In the genomic region with DNA sequence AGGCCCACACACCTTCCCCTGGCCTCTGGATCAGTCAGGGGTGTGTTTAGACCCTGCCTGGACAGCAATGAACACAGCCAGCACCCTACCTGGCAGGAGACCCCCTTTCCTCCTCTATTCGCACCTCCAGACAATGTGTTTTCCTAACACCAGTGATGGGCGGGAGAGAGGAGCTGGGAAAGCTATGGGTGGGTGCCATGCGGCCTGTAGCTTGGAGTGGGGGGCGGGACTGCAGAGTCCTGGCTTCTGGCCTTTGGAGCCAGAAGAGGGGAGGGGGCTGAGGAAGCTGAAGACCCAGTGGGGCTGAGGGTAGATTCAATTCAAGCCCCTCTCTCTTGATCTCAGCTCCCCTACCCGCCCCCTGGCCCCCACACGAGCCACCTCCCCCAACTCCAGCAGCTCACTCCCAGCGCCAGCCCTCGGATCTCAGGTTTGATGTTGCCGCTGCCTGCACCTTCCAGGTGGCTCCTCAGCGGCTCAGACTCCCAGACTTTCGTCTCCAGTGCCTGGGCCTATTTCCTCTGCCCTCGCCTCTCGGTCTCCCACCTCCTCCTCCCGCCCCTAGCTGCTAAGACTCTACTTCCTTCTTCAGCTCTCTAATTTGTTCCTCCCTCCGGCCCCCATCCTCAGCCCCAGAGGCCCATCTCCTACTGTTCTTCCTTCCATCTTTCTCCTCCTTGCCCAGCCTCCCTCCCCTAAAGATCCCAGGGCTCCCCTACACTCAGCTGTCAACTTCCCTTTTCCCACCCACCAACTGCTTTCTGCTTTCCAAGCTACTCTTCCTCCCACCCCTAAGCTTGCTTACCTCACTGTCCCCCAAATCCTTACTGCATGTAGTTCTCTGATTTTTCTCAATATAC, we compare ENCODE assay signal across 18 cellular contexts. TPM values are rescaled to one million over a fixed set of nuclear protein-coding genes. Genes with fewer than 3 reads are reported as not detected.
DNase-seq lines count a peak whose midpoint lies in the region; ATAC-seq, FAIRE-seq and TF ChIP-seq lines count a peak whose summit lies in the region.
"Had no signal": no experiment of that assay in that cellular context is flagged by ENCODE, and none has a peak within 500 bp of the region (broad histone marks: within the 10 kb centered on the region; RNA-seq: fewer than 3 reads in every experiment).

No MANE protein-coding gene starts in this region.

- TF ChIP-seq EP300 in H1 (IDR thresholded peaks at IDR 0.05; ENCODE audit: borderline replicate concordance in 1 of 2, low read depth in 2 of 2, low read length in 2 of 2): no peak

- no peaks in the 10 kb centered on the region for H3K79me1 ChIP-seq in H1 (ENCODE audit: low read depth, low read length)

- no peak overlapping the region for H3K9ac ChIP-seq in H1 (replicated peaks in 1 of 4; ENCODE audit: extremely low read depth in 1 of 4, low read depth in 3 of 4, low read length in 3 of 4)
- H3K9ac ChIP-seq: KMS-11 had no signal

- no peaks in the 10 kb centered on the region for H3K79me2 ChIP-seq in H1 (ENCODE audit: control insufficient read depth in 1 of 2, insufficient read depth in 2 of 2, low read length in 2 of 2)

- H2AK5ac ChIP-seq in H1 (ENCODE audit: low read depth, low read length): no peak overlapping the region

- H4K91ac ChIP-seq in H1 (replicated peaks; ENCODE audit: insufficient read length, low read length): peak overlapping the region; percentile 68

- CTCF ChIA-PET in H1 (lab: Charles Lee; ENCODE audit: partially characterized antibody): interaction anchor here (0.9 to 33.0 kb wide), 5 partner anchors 14 to 405 kb away, joined by 3 to 1206 read pairs (median 257); a partner anchor contains a TSS

- no peak for TF ChIP-seq RAD21 in H1 (IDR thresholded peaks at IDR 0.05 in 1 of 2, conservative IDR thresholded peaks at IDR 0.05 in 1 of 2; ENCODE audit: low read depth in 2 of 2, low read length in 2 of 2)

- H2BK5ac ChIP-seq in H1 (ENCODE audit: low read depth, low read length): no peak overlapping the region

- H3K18ac ChIP-seq in H1 (ENCODE audit: extremely low read depth, low read length): peak overlapping the region; percentile 60

- FAIRE-seq in H1 (lab: Jason Lieb, UNC): no peak
- FAIRE-seq: H54 had no signal

- no peak overlapping the region for H3K4ac ChIP-seq in H1 (replicated peaks; ENCODE audit: insufficient read length, low read depth, low read length)

- H4K5ac ChIP-seq in H1 (ENCODE audit: insufficient read length, low read depth, low read length): no peak overlapping the region

- H3K27ac Mint-ChIP-seq in mesothelial cell of epicardium: peak overlapping the region; percentile 63

- peak overlapping the region; percentile 26; the same call in 1 of the 2 replicates for H4K8ac ChIP-seq in H1 (ENCODE audit: extremely low read depth, insufficient read depth, low read length)

- no peak overlapping the region for H3K23ac ChIP-seq in H1 (ENCODE audit: insufficient read length)

- no peak for ATAC-seq in activated CD4-positive, CD25-positive, alpha-beta regulatory T cell treated with anti-CD3 and anti-CD28 coated beads, Interleukin-2, amount 50 U/mL, for 24 hours
- ATAC-seq: Panc1 had no signal

- TF ChIP-seq CTCF in H1 (IDR thresholded peaks at IDR 0.05; ENCODE audit: control extremely low read depth in 1 of 3, insufficient read depth in 1 of 3, low read depth in 1 of 3, low read length in 3 of 3) (no peak), mesothelial cell of epicardium (IDR thresholded peaks at IDR 0.05; ENCODE audit: unreplicated experiment) (no peak)

- H3K56ac ChIP-seq in H1 (replicated peaks; ENCODE audit: insufficient read length, low read depth, low read length): no peak overlapping the region

- TF ChIP-seq POLR2A in H1 (IDR thresholded peaks at IDR 0.05; ENCODE audit: control extremely low read depth in 1 of 2, low read depth in 2 of 2, low read length in 2 of 2): no peak

- peaks cover 57% of the 10 kb centered on the region for H3K27me3 Mint-ChIP-seq in mesothelial cell of epicardium (ENCODE audit: low read depth)

- no peaks in the 10 kb centered on the region for H3K9me3 Mint-ChIP-seq in mesothelial cell of epicardium

- H3K36me3 Mint-ChIP-seq in mesothelial cell of epicardium: no peaks in the 10 kb centered on the region

- peaks cover 31% of the 10 kb centered on the region for H3K4me1 Mint-ChIP-seq in mesothelial cell of epicardium

- H3K27ac ChIP-seq in H1 (ENCODE audit: low read depth, low read length): no peak overlapping the region
- H3K27ac ChIP-seq: C4-2B, KMS-11 had no signal

- 58% methylated on average over 10 of the region's 15 CpGs; no CpG with 5 or more reads in 1 of the 2 experiments for WGBS in H1 (ENCODE audit: extremely low coverage in 1 of 2, insufficient coverage in 1 of 2, insufficient read length in 1 of 2, insufficient replicate concordance in 2 of 2, low coverage in 1 of 2, low lambda C conversion rate in 2 of 2, missing lambda C conversion rate in 1 of 2), 2 experiments

- no peak overlapping the region for H3K14ac ChIP-seq in H1 (ENCODE audit: insufficient read length)

- peaks cover 0 to 5% (median 0%) of the 10 kb centered on the region in 4 experiments; a peak in 4 of 7 replicates for H3K4me1 ChIP-seq in H1 (replicated peaks in 1 of 4; ENCODE audit: control insufficient read depth in 3 of 4, insufficient read depth in 4 of 4, low read length in 3 of 4)

- no peaks in the 10 kb centered on the region for H3K23me2 ChIP-seq in H1 (ENCODE audit: low read depth, low read length)

- H3K4me3 ChIP-seq in H1 (ENCODE audit: extremely low read depth in 1 of 4, insufficient read depth in 2 of 4, low read depth in 3 of 4, low read length in 4 of 4): no peak overlapping the region

- no peak overlapping the region for H3K4me3 Mint-ChIP-seq in mesothelial cell of epicardium

- H2BK120ac ChIP-seq in H1 (replicated peaks; ENCODE audit: low read depth, low read length): peak overlapping the region; percentile 77

- peak overlapping the region; percentile 68; the same call in 1 of the 2 replicates for H2BK12ac ChIP-seq in H1 (ENCODE audit: low read depth, low read length)

- peaks cover 13 to 41% (median 34%) of the 10 kb centered on the region in 4 experiments for H3K27me3 ChIP-seq in H1 (replicated peaks in 1 of 4; ENCODE audit: control insufficient read depth in 3 of 4, extremely low read depth in 1 of 4, insufficient read depth in 3 of 4, low read length in 3 of 4)

- DNase-seq in Kasumi-1 (lab: John Stamatoyannopoulos, UW): peak; percentile 70 to 76
- DNase-seq in H1 (ENCODE audit: low read depth in 1 of 2, low spot score in 2 of 2): no peak
- no peak for DNase-seq in mesothelial cell of epicardium (ENCODE audit: low spot score in 2 of 2, unreplicated experiment in 2 of 2)
- no peak for DNase-seq in AG08396 (ENCODE audit: low spot score)
- DNase-seq in DMS153 (lab: John Stamatoyannopoulos, UW): no peak
- no peak for DNase-seq in middle frontal gyrus (ENCODE audit: extremely low spot score, low spot score)
- DNase-seq: ACHN, AML-193, DMS79 treated with DMSO at 0.1 percent for 48 hours, NCI-H1417, NCI-H187 treated with DMSO at 0.1 percent for 48 hours, NCI-H2227 treated with DMSO at 0.1 percent for 48 hours, NCI-H524 had no signal

- H2BK15ac ChIP-seq in H1 (ENCODE audit: low read length): no peak overlapping the region; the same call in 1 of the 2 replicates

- H2AFZ ChIP-seq in H1 (ENCODE audit: low read length): peak overlapping the region; percentile 46; the same call in 1 of the 2 replicates

- no peaks in the 10 kb centered on the region for H4K20me1 ChIP-seq in H1 (replicated peaks in 1 of 2; ENCODE audit: control insufficient read depth in 1 of 2, insufficient read depth in 2 of 2, low read length in 2 of 2)

- no peaks in the 10 kb centered on the region for H3K9me3 ChIP-seq in H1 (ENCODE audit: insufficient read depth in 2 of 2, low read depth in 1 of 2, low read length in 1 of 2)

- H3K36me3 ChIP-seq in H1 (ENCODE audit: control insufficient read depth in 2 of 4, insufficient read depth in 4 of 4, low read length in 3 of 4): no peaks in the 10 kb centered on the region

- peak overlapping the region; percentile 61; the same call in 1 of the 2 replicates for H2BK20ac ChIP-seq in H1 (ENCODE audit: low read length)

- H3K4me2 ChIP-seq in H1 (ENCODE audit: insufficient read depth in 1 of 2, low read depth in 2 of 2, low read length in 2 of 2): no peak overlapping the region
- H3K4me2 ChIP-seq: KMS-11 had no signal

- POLR2A ChIA-PET in H1 (lab: Charles Lee; ENCODE audit: partially characterized antibody): interaction anchor here (0.8 to 1.9 kb wide), 4 partner anchors 11 to 113 kb away, joined by 3 to 7 read pairs (median 3); a partner anchor contains a TSS

RNA-seq across cellular contexts. Expression of a gene that starts 6.8 kb away (rescaled TPM):
- total RNA-seq in H1 (2021; fragmentation: NEBNext Ultra II Directional; extraction: Animal tissue kit (Norgen Biotek cat#: 25700)): 1.5 and 1.6 TPM in 2 replicates
- polyA plus RNA-seq in H1 (2011; rRNA removed): 1.2 and 1.5 TPM in 2 replicates
- polyA plus RNA-seq in H1 (2011; cell fraction: cytosol; rRNA removed): 1.3 TPM
- 1.8 TPM for polyA plus RNA-seq in H1 (2011; cell fraction: nucleus; rRNA removed)
- polyA plus RNA-seq in H1 (2012, experiment 1 of 2): 1.0 to 2.1 TPM (median 1.8 TPM) in 4 replicates
- 1.7 TPM for polyA plus RNA-seq in H1 (2012, experiment 2 of 2)
- polyA plus RNA-seq in H1 (2013, experiment 1 of 2): 0.73 TPM
- 0.63 TPM for polyA plus RNA-seq in H1 (2013, experiment 2 of 2)
- 0.78 and 0.82 TPM in 2 replicates for polyA minus RNA-seq in H1 (2011; rRNA and poly(A)+ RNA removed)
- polyA minus RNA-seq in H1 (2011; cell fraction: cytosol; rRNA and poly(A)+ RNA removed): 1.8 TPM
- 2.8 TPM for polyA minus RNA-seq in H1 (2011; cell fraction: nucleus; rRNA and poly(A)+ RNA removed)
- total RNA-seq in mesothelial cell of epicardium: 15.9 to 17.6 TPM (median 16.0 TPM) in 3 replicates

RNA-seq across cellular contexts. Expression of a gene that starts 16.7 kb away (rescaled TPM):
- 24.4 and 27.4 TPM in 2 replicates for total RNA-seq in H1 (2021; fragmentation: NEBNext Ultra II Directional; extraction: Animal tissue kit (Norgen Biotek cat#: 25700))
- 42.3 and 61.1 TPM in 2 replicates for polyA plus RNA-seq in H1 (2011; rRNA removed)
- 63.9 TPM for polyA plus RNA-seq in H1 (2011; cell fraction: cytosol; rRNA removed)
- polyA plus RNA-seq in H1 (2011; cell fraction: nucleus; rRNA removed): 211 TPM
- polyA plus RNA-seq in H1 (2012, experiment 1 of 2): 28.4 to 49.3 TPM (median 44.9 TPM) in 4 replicates
- polyA plus RNA-seq in H1 (2012, experiment 2 of 2): 30.7 TPM
- polyA plus RNA-seq in H1 (2013, experiment 1 of 2): 26.1 TPM
- polyA plus RNA-seq in H1 (2013, experiment 2 of 2): 23.3 TPM
- 16.9 and 22.1 TPM in 2 replicates for polyA minus RNA-seq in H1 (2011; rRNA and poly(A)+ RNA removed)
- polyA minus RNA-seq in H1 (2011; cell fraction: cytosol; rRNA and poly(A)+ RNA removed): 18.7 TPM
- polyA minus RNA-seq in H1 (2011; cell fraction: nucleus; rRNA and poly(A)+ RNA removed): 50.1 TPM
- total RNA-seq in mesothelial cell of epicardium: 49.7 to 50.7 TPM (median 50.7 TPM) in 3 replicates

RNA-seq across cellular contexts. Expression of a gene that starts 26.3 kb away (rescaled TPM):
- total RNA-seq in H1 (2021; fragmentation: NEBNext Ultra II Directional; extraction: Animal tissue kit (Norgen Biotek cat#: 25700)): 0.36 TPM in 1 of 2 replicates, not detected in the other
- polyA plus RNA-seq in H1 (2011; rRNA removed): 0.16 and 0.18 TPM in 2 replicates
- 0.25 TPM for polyA plus RNA-seq in H1 (2011; cell fraction: cytosol; rRNA removed)
- 0.07 TPM for polyA plus RNA-seq in H1 (2011; cell fraction: nucleus; rRNA removed)
- 0.36 to 0.72 TPM (median 0.59 TPM) in 4 replicates for polyA plus RNA-seq in H1 (2012, experiment 1 of 2)
- polyA plus RNA-seq in H1 (2012, experiment 2 of 2): 0.41 TPM
- polyA plus RNA-seq in H1 (2013, experiment 1 of 2): 0.30 TPM
- 0.26 TPM for polyA plus RNA-seq in H1 (2013, experiment 2 of 2)
- 0.17 and 0.25 TPM in 2 replicates for polyA minus RNA-seq in H1 (2011; rRNA and poly(A)+ RNA removed)
- not detected for polyA minus RNA-seq in H1 (2011; cell fraction: cytosol; rRNA and poly(A)+ RNA removed)
- not detected for polyA minus RNA-seq in H1 (2011; cell fraction: nucleus; rRNA and poly(A)+ RNA removed)
- total RNA-seq in mesothelial cell of epicardium: 0.16 TPM in 1 of 3 replicates, not detected in the others

RNA-seq across cellular contexts. Expression of a gene that starts 26.4 kb away (rescaled TPM):
- 83.0 and 85.3 TPM in 2 replicates for total RNA-seq in H1 (2021; fragmentation: NEBNext Ultra II Directional; extraction: Animal tissue kit (Norgen Biotek cat#: 25700))
- 213 and 214 TPM in 2 replicates for polyA plus RNA-seq in H1 (2011; rRNA removed)
- 161 TPM for polyA plus RNA-seq in H1 (2011; cell fraction: cytosol; rRNA removed)
- 129 TPM for polyA plus RNA-seq in H1 (2011; cell fraction: nucleus; rRNA removed)
- polyA plus RNA-seq in H1 (2012, experiment 1 of 2): 74.1 to 133 TPM (median 98.1 TPM) in 4 replicates
- 86.2 TPM for polyA plus RNA-seq in H1 (2012, experiment 2 of 2)
- 70.3 TPM for polyA plus RNA-seq in H1 (2013, experiment 1 of 2)
- polyA plus RNA-seq in H1 (2013, experiment 2 of 2): 66.8 TPM
- 125 and 134 TPM in 2 replicates for polyA minus RNA-seq in H1 (2011; rRNA and poly(A)+ RNA removed)
- 61.9 TPM for polyA minus RNA-seq in H1 (2011; cell fraction: cytosol; rRNA and poly(A)+ RNA removed)
- polyA minus RNA-seq in H1 (2011; cell fraction: nucleus; rRNA and poly(A)+ RNA removed): 71.9 TPM
- 41.0 to 46.5 TPM (median 45.6 TPM) in 3 replicates for total RNA-seq in mesothelial cell of epicardium

RNA-seq across cellular contexts. Expression of a gene that starts 36.2 kb away (rescaled TPM):
- 8.9 and 9.6 TPM in 2 replicates for total RNA-seq in H1 (2021; fragmentation: NEBNext Ultra II Directional; extraction: Animal tissue kit (Norgen Biotek cat#: 25700))
- polyA plus RNA-seq in H1 (2011; rRNA removed): 7.2 and 10.0 TPM in 2 replicates
- 7.7 TPM for polyA plus RNA-seq in H1 (2011; cell fraction: cytosol; rRNA removed)
- 67.7 TPM for polyA plus RNA-seq in H1 (2011; cell fraction: nucleus; rRNA removed)
- 5.0 to 11.6 TPM (median 9.2 TPM) in 4 replicates for polyA plus RNA-seq in H1 (2012, experiment 1 of 2)
- 3.7 TPM for polyA plus RNA-seq in H1 (2012, experiment 2 of 2)
- polyA plus RNA-seq in H1 (2013, experiment 1 of 2): 4.4 TPM
- polyA plus RNA-seq in H1 (2013, experiment 2 of 2): 3.6 TPM
- 7.6 and 8.1 TPM in 2 replicates for polyA minus RNA-seq in H1 (2011; rRNA and poly(A)+ RNA removed)
- 7.0 TPM for polyA minus RNA-seq in H1 (2011; cell fraction: cytosol; rRNA and poly(A)+ RNA removed)
- polyA minus RNA-seq in H1 (2011; cell fraction: nucleus; rRNA and poly(A)+ RNA removed): 13.4 TPM
- 21.7 to 25.1 TPM (median 22.0 TPM) in 3 replicates for total RNA-seq in mesothelial cell of epicardium

Comparison
In these comparisons a context has a peak if more than half of its experiments do, and no peak if none do; other contexts are left out.
1. DNase-seq: peak in Kasumi-1 (2 of 2); none in H1 (0 of 2), mesothelial cell of epicardium (0 of 2), AG08396 (single experiment), DMS153 (single experiment) and middle frontal gyrus (single experiment).